ENCODE assay signal across 21 cellular contexts in genomic region chr6:47302043-47302442, GRCh38. TPM values are rescaled to one million over a fixed set of nuclear protein-coding genes. Genes with fewer than 3 reads are reported as not detected.
DNase-seq lines count a peak whose midpoint lies in the region; ATAC-seq and TF ChIP-seq lines count a peak whose summit lies in the region.
"Had no signal": no experiment of that assay in that cellular context is flagged by ENCODE, and none has a peak within 500 bp of the region (broad histone marks: within the 10 kb centered on the region; RNA-seq: fewer than 3 reads in every experiment).

No MANE protein-coding gene starts in this region.

- H3K4me1 ChIP-seq in SK-N-SH (ENCODE audit: control insufficient read depth in 1 of 2, insufficient read depth in 2 of 2, low read depth in 1 of 2, low read length in 1 of 2), result no peaks in the 10 kb centered on the region; a peak in 1 of 4 replicates
- H3K4me1 ChIP-seq: upper lobe of right lung had no signal

- TF ChIP-seq CTCF in GM20000 (IDR thresholded peaks at IDR 0.05; ENCODE audit: extremely low read depth, missing control alignments), result no peak
- TF ChIP-seq CTCF in WTC11 (IDR thresholded peaks at IDR 0.05), result no peak
- no peak for TF ChIP-seq CTCF in GM13976 (IDR thresholded peaks at IDR 0.05; ENCODE audit: borderline replicate concordance, control extremely low read depth, extremely low read depth, insufficient read depth, missing control alignments)
- no peak for TF ChIP-seq CTCF in SK-N-SH (IDR thresholded peaks at IDR 0.05)

- no peaks in the 10 kb centered on the region for H3K9me2 ChIP-seq in SK-N-SH

- H3K9ac ChIP-seq in SK-N-SH, result no peak overlapping the region

- CTCF ChIA-PET in WTC11 (lab: Charles Lee) (no interaction called here), SK-N-SH (lab: Yijun Ruan, JAX) (interaction anchor here (4.2 to 6.8 kb wide), 2 partner anchors 8 to 204 kb away, joined by 17 to 34 read pairs; partner anchors contain the start of gene TNFRSF21)

- in situ Hi-C loops in GM13976 (cut with MboI; ENCODE audit: low sequenced_read_pairs, unreplicated experiment), result loop anchor here (5.0 kb wide), 1 partner anchor 205 kb away; no protein-coding TSS in a partner anchor

- H3K36me3 ChIP-seq in SK-N-SH (replicated peaks in 1 of 2; ENCODE audit: control insufficient read depth in 1 of 2, insufficient read depth in 2 of 2, low read length in 1 of 2), result no peaks in the 10 kb centered on the region
- H3K36me3 ChIP-seq: esophagus squamous epithelium, ovary, upper lobe of right lung had no signal

- H3K79me2 ChIP-seq in SK-N-SH (ENCODE audit: insufficient read depth), result no peaks in the 10 kb centered on the region

- H3F3A ChIP-seq in SK-N-SH (replicated peaks; ENCODE audit: insufficient read depth), result no peaks in the 10 kb centered on the region

- WGBS in SK-N-SH (ENCODE audit: low lambda C conversion rate), result 84% methylated on average over 6 of the region's 6 CpGs

- peaks cover 2% of the 10 kb centered on the region; the same call in 1 of the 2 replicates for H3K36me3 Mint-ChIP-seq in WTC11
- H3K36me3 Mint-ChIP-seq: activated CD8-positive, alpha-beta memory T cell treated with anti-CD3 and anti-CD28 coated beads, Interleukin-2, amount 10 ng/mL, durations not matched to agents 7 days and 5 days; stimulated activated effector memory CD8-positive, alpha-beta T cell treated with anti-CD3 and anti-CD28 coated beads, Interleukin-12 subunit alpha, Interleukin-12 subunit beta, amount 100 ng/mL, for 72 hours; T-cell had no signal

- no peak for TF ChIP-seq RAD21 in SK-N-SH (IDR thresholded peaks at IDR 0.05; ENCODE audit: low read length)

- POLR2A ChIA-PET in WTC11 (lab: Charles Lee) (no interaction called here), SK-N-SH (lab: Yijun Ruan, JAX) (no interaction called here)

- H2AFZ ChIP-seq in SK-N-SH (ENCODE audit: low read depth), result no peak overlapping the region

- H3K9me3 ChIP-seq in SK-N-SH, result no peaks in the 10 kb centered on the region
- H3K9me3 ChIP-seq: esophagus squamous epithelium, ovary, upper lobe of right lung had no signal

- H3K9me3 Mint-ChIP-seq in WTC11, result no peaks in the 10 kb centered on the region; the same call in 1 of the 2 replicates
- H3K9me3 Mint-ChIP-seq: stimulated activated effector memory CD8-positive, alpha-beta T cell treated with anti-CD3 and anti-CD28 coated beads, Interleukin-12 subunit alpha, Interleukin-12 subunit beta, amount 100 ng/mL, for 72 hours; T-cell had no signal

- H3K4me3 ChIP-seq in SK-N-SH (ENCODE audit: low read depth in 2 of 2, low read length in 1 of 2), result no peak overlapping the region
- H3K4me3 ChIP-seq: esophagus squamous epithelium, ovary, skin epidermis, upper lobe of right lung had no signal

- H3K27ac Mint-ChIP-seq in WTC11, result peak overlapping the region; percentile 13
- H3K27ac Mint-ChIP-seq: activated CD8-positive, alpha-beta memory T cell treated with anti-CD3 and anti-CD28 coated beads, Interleukin-2, amount 10 ng/mL, durations not matched to agents 7 days and 5 days; stimulated activated effector memory CD8-positive, alpha-beta T cell treated with anti-CD3 and anti-CD28 coated beads, Interleukin-12 subunit alpha, Interleukin-12 subunit beta, amount 100 ng/mL, for 72 hours; T-cell had no signal

- no peaks in the 10 kb centered on the region for H4K20me1 ChIP-seq in SK-N-SH (ENCODE audit: insufficient read depth)

- H3K27me3 Mint-ChIP-seq in WTC11 (ENCODE audit: low read depth), result no peaks in the 10 kb centered on the region; the same call in 1 of the 2 replicates

- H3K27me3 ChIP-seq in SK-N-SH (ENCODE audit: insufficient read depth), result no peaks in the 10 kb centered on the region
- H3K27me3 ChIP-seq: ovary, upper lobe of right lung had no signal

- no peak overlapping the region for H3K4me2 ChIP-seq in SK-N-SH

- H3K4me1 Mint-ChIP-seq in WTC11, result peaks cover 57% of the 10 kb centered on the region
- H3K4me1 Mint-ChIP-seq: activated CD8-positive, alpha-beta memory T cell treated with anti-CD3 and anti-CD28 coated beads, Interleukin-2, amount 10 ng/mL, durations not matched to agents 7 days and 5 days; stimulated activated effector memory CD8-positive, alpha-beta T cell treated with anti-CD3 and anti-CD28 coated beads, Interleukin-12 subunit alpha, Interleukin-12 subunit beta, amount 100 ng/mL, for 72 hours; T-cell had no signal

- no peak overlapping the region for H3K4me3 Mint-ChIP-seq in WTC11
- H3K4me3 Mint-ChIP-seq: activated CD8-positive, alpha-beta memory T cell treated with anti-CD3 and anti-CD28 coated beads, Interleukin-2, amount 10 ng/mL, durations not matched to agents 7 days and 5 days; stimulated activated effector memory CD8-positive, alpha-beta T cell treated with anti-CD3 and anti-CD28 coated beads, Interleukin-12 subunit alpha, Interleukin-12 subunit beta, amount 100 ng/mL, for 72 hours; T-cell had no signal

- ATAC-seq in GM18517 (IDR thresholded peaks at IDR 0.05; ENCODE audit: unreplicated experiment) (peak; percentile 89), HG02981 (IDR thresholded peaks at IDR 0.05; ENCODE audit: unreplicated experiment) (peak; percentile 41), WTC11 (no peak), HG03442 (IDR thresholded peaks at IDR 0.05; ENCODE audit: unreplicated experiment) (no peak)
- ATAC-seq: activated CD8-positive, alpha-beta memory T cell treated with anti-CD3 and anti-CD28 coated beads, Interleukin-2, amount 10 ng/mL, durations not matched to agents 7 days and 5 days; left colon; stimulated activated effector memory CD8-positive, alpha-beta T cell treated with anti-CD3 and anti-CD28 coated beads, Interleukin-12 subunit alpha, Interleukin-12 subunit beta, amount 100 ng/mL, for 72 hours; T-cell; upper lobe of right lung had no signal

- no peak overlapping the region for H3K27ac ChIP-seq in SK-N-SH (ENCODE audit: low read depth in 2 of 2, low read length in 1 of 2)
- H3K27ac ChIP-seq: esophagus squamous epithelium, ovary, skin epidermis, upper lobe of right lung had no signal

- peak; percentile 14 for DNase-seq in GM20000 (ENCODE audit: low spot score)
- no peak for DNase-seq in WTC11 (ENCODE audit: low spot score)
- no peak for DNase-seq in GM13976 (ENCODE audit: low spot score)
- DNase-seq in NK-92 treated with Interleukin-12 subunit alpha and Interleukin-12 subunit beta, amount 100 ng/mL, for 24 hours (lab: John Stamatoyannopoulos, UW), result no peak
- DNase-seq in SK-N-SH, result no peak
- DNase-seq: activated CD4-positive, CD25-positive, alpha-beta regulatory T cell; activated CD8-positive, alpha-beta memory T cell treated with anti-CD3 and anti-CD28 coated beads, Interleukin-2, amount 10 ng/mL, durations not matched to agents 7 days and 5 days; esophagus squamous epithelium; GDM1; left colon; NCI-H2029 treated with DMSO at 0.1 percent for 48 hours; NCI-H69; ovary; RPMI8226; T-cell; upper lobe of right lung had no signal

- no peak for TF ChIP-seq EP300 in SK-N-SH (IDR thresholded peaks at IDR 0.05; ENCODE audit: borderline replicate concordance in 1 of 2, low read depth in 1 of 2, low read length in 1 of 2)

TF ChIP-seq in WTC11, 78 proteins besides CTCF, POLR2A, EP300 and RAD21:
- TF ChIP-seq HMGA2 (CRISPR knock-in tag; IDR thresholded peaks at IDR 0.05) (no peak), FOXK1 (CRISPR knock-in tag; IDR thresholded peaks at IDR 0.05) (no peak)

TF ChIP-seq in SK-N-SH, 30 proteins besides CTCF, POLR2A, EP300 and RAD21 (continues in another document):
- no peak for TF ChIP-seq EZH2phosphoT487 (IDR thresholded peaks at IDR 0.05; ENCODE audit: borderline replicate concordance, low read depth)
- no peak for TF ChIP-seq USF2 (IDR thresholded peaks at IDR 0.05; ENCODE audit: borderline replicate concordance, low read depth, low read length)
- no peak for TF ChIP-seq TEAD4 (IDR thresholded peaks at IDR 0.05; ENCODE audit: borderline replicate concordance, insufficient read depth)
- no peak for TF ChIP-seq JUND (IDR thresholded peaks at IDR 0.05)
- no peak for TF ChIP-seq GATA2 (CRISPR knock-in tag; IDR thresholded peaks at IDR 0.05)
- no peak for TF ChIP-seq SIN3A (IDR thresholded peaks at IDR 0.05; ENCODE audit: borderline replicate concordance, low read depth, low read length)
- TF ChIP-seq FOXJ3 (CRISPR knock-in tag; IDR thresholded peaks at IDR 0.05), result no peak
- no peak for TF ChIP-seq MXI1 (IDR thresholded peaks at IDR 0.05; ENCODE audit: low read depth, low read length)
- TF ChIP-seq MAX (IDR thresholded peaks at IDR 0.05; ENCODE audit: low read depth), result no peak
- no peak for TF ChIP-seq FOXM1 (IDR thresholded peaks at IDR 0.05; ENCODE audit: low read depth)
- TF ChIP-seq ELF1 (IDR thresholded peaks at IDR 0.05), result no peak
- TF ChIP-seq IRF3 (IDR thresholded peaks at IDR 0.05; ENCODE audit: low read depth, low read length), result no peak

RNA-seq across cellular contexts. Expression of gene TNFRSF21, which starts 7.7 kb away (rescaled TPM):
- total RNA-seq in WTC11 (2021), result 47.3 to 52.7 TPM (median 49.5 TPM) in 3 replicates
- polyA plus RNA-seq in SK-N-SH (2012; rRNA removed), result 5.8 and 9.2 TPM in 2 replicates
- polyA plus RNA-seq in SK-N-SH (2012; cell fraction: cytosol; rRNA removed), result 8.1 and 9.5 TPM in 2 replicates
- 2.7 and 3.6 TPM in 2 replicates for polyA plus RNA-seq in SK-N-SH (2012; cell fraction: nucleus; rRNA removed)

Comparison
In these comparisons a context has a peak if more than half of its experiments do, and no peak if none do; other contexts are left out.
1. ATAC-seq: peak in GM18517 (single experiment) and HG02981 (single experiment); none in WTC11 (single experiment) and HG03442 (single experiment).